8 cellular contexts compared by ENCODE assay signal in genomic region chr6:2695464-2696095, GRCh38.
DNase-seq lines count a peak whose midpoint lies in the region; ATAC-seq, FAIRE-seq and TF ChIP-seq lines count a peak whose summit lies in the region.

No MANE protein-coding gene starts in this region.

- H3K27ac Mint-ChIP-seq in activated naive CD4-positive, alpha-beta T cell treated with anti-CD3 and anti-CD28 coated beads, Interleukin-2, amount 10 ng/mL, durations not matched to agents 7 days and 5 days, result no peak overlapping the region

- DNase-seq in GM19239 (ENCODE audit: insufficient read length, low spot score) (no peak), RKO (ENCODE audit: low spot score) (peak; percentile 55), fibroblast of the conjunctiva (ENCODE audit: low read depth) (peak; percentile 22), nucleus accumbens (lab: John Stamatoyannopoulos, UW) (no peak)
- no peak for DNase-seq in activated naive CD4-positive, alpha-beta T cell treated with anti-CD3 and anti-CD28 coated beads, Interleukin-2, amount 10 ng/mL, durations not matched to agents 7 days and 5 days

- peak; percentile 30; the same call in 1 of the 2 replicates for TF ChIP-seq CTCF in 22Rv1 (IDR thresholded peaks at IDR 0.05)

- no peak overlapping the region for H3K27ac ChIP-seq in 22Rv1

- no peaks in the 10 kb centered on the region for H3K9me3 Mint-ChIP-seq in activated naive CD4-positive, alpha-beta T cell treated with anti-CD3 and anti-CD28 coated beads, Interleukin-2, amount 10 ng/mL, durations not matched to agents 7 days and 5 days

- no peaks in the 10 kb centered on the region for H3K4me1 Mint-ChIP-seq in activated naive CD4-positive, alpha-beta T cell treated with anti-CD3 and anti-CD28 coated beads, Interleukin-2, amount 10 ng/mL, durations not matched to agents 7 days and 5 days

- ATAC-seq in GM18498 (IDR thresholded peaks at IDR 0.05; ENCODE audit: unreplicated experiment) (no peak), HG03025 (IDR thresholded peaks at IDR 0.05; ENCODE audit: low FRiP score, unreplicated experiment) (no peak)

- peak; percentile 63 for FAIRE-seq in GM19239 (lab: Jason Lieb, UNC)

- no peaks in the 10 kb centered on the region for H3K36me3 Mint-ChIP-seq in activated naive CD4-positive, alpha-beta T cell treated with anti-CD3 and anti-CD28 coated beads, Interleukin-2, amount 10 ng/mL, durations not matched to agents 7 days and 5 days

- H3K4me3 Mint-ChIP-seq in activated naive CD4-positive, alpha-beta T cell treated with anti-CD3 and anti-CD28 coated beads, Interleukin-2, amount 10 ng/mL, durations not matched to agents 7 days and 5 days, result no peak overlapping the region

- peaks cover 8% of the 10 kb centered on the region for H3K27me3 Mint-ChIP-seq in activated naive CD4-positive, alpha-beta T cell treated with anti-CD3 and anti-CD28 coated beads, Interleukin-2, amount 10 ng/mL, durations not matched to agents 7 days and 5 days

- CTCF ChIA-PET in activated naive CD4-positive, alpha-beta T cell treated with anti-CD3 and anti-CD28 coated beads, Interleukin-2, amount 10 ng/mL, durations not matched to agents 7 days and 5 days (lab: Charles Lee), result interaction anchor here (1.1 to 1.3 kb wide), 2 partner anchors 10 to 23 kb away, joined by 3 to 4 read pairs; no protein-coding TSS in a partner anchor

Comparison
In these comparisons a context has a peak if more than half of its experiments do, and no peak if none do; other contexts are left out.
1. DNase-seq: peak in RKO (single experiment) and fibroblast of the conjunctiva (single experiment); none in GM19239 (single experiment), nucleus accumbens (0 of 56) and activated naive CD4-positive, alpha-beta T cell treated with anti-CD3 and anti-CD28 coated beads, Interleukin-2, amount 10 ng/mL, durations not matched to agents 7 days and 5 days (single experiment).